In the genomic region with DNA sequence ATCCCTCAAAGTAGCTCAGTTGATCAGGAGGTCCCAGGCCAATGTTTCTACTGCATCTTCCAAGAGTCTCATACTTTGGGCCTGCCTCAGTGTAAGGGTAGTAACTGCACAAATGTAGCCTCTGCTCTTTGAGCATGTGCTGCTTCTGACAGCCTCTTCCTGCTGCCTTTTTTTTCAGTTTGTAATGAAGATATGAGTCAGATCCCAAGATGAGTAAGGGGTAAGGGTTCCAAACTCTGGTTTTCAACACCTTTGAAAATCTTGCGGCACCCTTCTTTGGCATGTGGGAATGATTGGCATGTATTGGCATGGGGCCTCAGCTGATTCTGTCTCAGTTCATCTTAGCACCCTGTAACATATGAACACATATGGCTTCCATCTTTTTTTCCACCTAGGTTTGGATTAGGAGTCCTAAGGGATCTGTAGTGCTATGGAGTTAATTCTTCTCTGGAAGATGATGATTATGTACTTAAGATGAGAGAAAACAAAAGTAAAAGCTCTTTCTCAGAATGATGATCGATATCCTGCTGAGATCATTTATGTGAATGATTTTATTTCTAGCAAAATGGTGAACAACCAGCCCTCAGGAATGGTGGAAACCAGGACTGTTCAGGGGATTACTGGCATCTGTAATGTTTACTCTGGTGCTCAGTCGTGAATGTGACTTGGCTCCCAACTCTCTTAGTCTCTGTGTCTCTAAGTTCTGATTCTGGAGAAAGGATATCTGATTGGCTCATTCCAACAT, we compare ENCODE assay signal across 16 cellular contexts.
"Had no signal": no experiment of that assay in that cellular context is flagged by ENCODE, and none has a peak within 500 bp of the region (broad histone marks: within the 10 kb centered on the region; RNA-seq: fewer than 3 reads in every experiment).

No MANE protein-coding gene starts in this region.

- H3K27me3 ChIP-seq: transverse colon had no signal

- H3K4me2 ChIP-seq: smooth muscle cell had no signal

- H3K9me3 ChIP-seq: mucosa of descending colon, transverse colon had no signal

- H3K9me3 Mint-ChIP-seq: activated naive CD4-positive, alpha-beta T cell treated with anti-CD3 and anti-CD28 coated beads, Interleukin-2, amount 50 U/mL, for 24 hours; immature natural killer cell had no signal

- H3K36me3 Mint-ChIP-seq: activated naive CD4-positive, alpha-beta T cell treated with anti-CD3 and anti-CD28 coated beads, Interleukin-2, amount 50 U/mL, for 24 hours; immature natural killer cell; naive thymus-derived CD8-positive, alpha-beta T cell; stimulated activated memory B cell treated with anti-CD40 and anti-IgM and Interleukin-4, amounts not matched to agents 10 μg/mL and 1 μg/mL and 100 μg/mL, for 72 hours had no signal

- H3K4me1 ChIP-seq: transverse colon had no signal

- DNase-seq: activated CD4-positive, CD25-positive, alpha-beta regulatory T cell treated with anti-CD3 and anti-CD28 coated beads, Interleukin-2, amount 50 U/mL, for 72 hours; activated CD8-positive, alpha-beta memory T cell treated with anti-CD3 and anti-CD28 coated beads, Interleukin-2, amount 50 U/mL, for 48 hours; activated CD8-positive, alpha-beta T cell treated with anti-CD3 and anti-CD28 coated beads, Interleukin-2, amount 10 ng/mL, durations not matched to agents 7 days and 5 days; dorsolateral prefrontal cortex; immature natural killer cell; left colon; mucosa of descending colon; naive thymus-derived CD8-positive, alpha-beta T cell; nucleus accumbens; right cardiac atrium; substantia nigra; transverse colon had no signal

- ATAC-seq: activated CD8-positive, alpha-beta T cell treated with anti-CD3 and anti-CD28 coated beads, Interleukin-2, amount 10 ng/mL, durations not matched to agents 7 days and 5 days; esophagus mucosa; left colon; mucosa of descending colon; naive thymus-derived CD8-positive, alpha-beta T cell; right cardiac atrium; stimulated activated memory B cell treated with anti-CD40 and anti-IgM and Interleukin-4, amounts not matched to agents 10 μg/mL and 1 μg/mL and 100 μg/mL, for 72 hours had no signal

- H3K4me1 Mint-ChIP-seq: activated naive CD4-positive, alpha-beta T cell treated with anti-CD3 and anti-CD28 coated beads, Interleukin-2, amount 50 U/mL, for 24 hours; immature natural killer cell; naive thymus-derived CD8-positive, alpha-beta T cell; stimulated activated memory B cell treated with anti-CD40 and anti-IgM and Interleukin-4, amounts not matched to agents 10 μg/mL and 1 μg/mL and 100 μg/mL, for 72 hours had no signal

- H3K27ac Mint-ChIP-seq: activated CD8-positive, alpha-beta T cell treated with anti-CD3 and anti-CD28 coated beads, Interleukin-2, amount 10 ng/mL, durations not matched to agents 7 days and 5 days; activated naive CD4-positive, alpha-beta T cell treated with anti-CD3 and anti-CD28 coated beads, Interleukin-2, amount 50 U/mL, for 24 hours; immature natural killer cell; stimulated activated memory B cell treated with anti-CD40 and anti-IgM and Interleukin-4, amounts not matched to agents 10 μg/mL and 1 μg/mL and 100 μg/mL, for 72 hours had no signal

- H3K27me3 Mint-ChIP-seq: stimulated activated memory B cell treated with anti-CD40 and anti-IgM and Interleukin-4, amounts not matched to agents 10 μg/mL and 1 μg/mL and 100 μg/mL, for 72 hours had no signal

- H3K4me3 ChIP-seq: dorsolateral prefrontal cortex, mucosa of descending colon, smooth muscle cell, transverse colon had no signal

- H3K36me3 ChIP-seq: transverse colon had no signal

- H3K4me3 Mint-ChIP-seq: activated CD8-positive, alpha-beta T cell treated with anti-CD3 and anti-CD28 coated beads, Interleukin-2, amount 10 ng/mL, durations not matched to agents 7 days and 5 days; activated naive CD4-positive, alpha-beta T cell treated with anti-CD3 and anti-CD28 coated beads, Interleukin-2, amount 50 U/mL, for 24 hours; immature natural killer cell; naive thymus-derived CD8-positive, alpha-beta T cell; stimulated activated memory B cell treated with anti-CD40 and anti-IgM and Interleukin-4, amounts not matched to agents 10 μg/mL and 1 μg/mL and 100 μg/mL, for 72 hours had no signal

- H3K27ac ChIP-seq: dorsolateral prefrontal cortex, transverse colon had no signal
